In genomic region chr20:4135385-4136077, GRCh38 we compare ENCODE assay signal across 8 cellular contexts. TPM values are rescaled to one million over a fixed set of nuclear protein-coding genes. Genes with fewer than 3 reads are reported as not detected.
DNase-seq lines count a peak whose midpoint lies in the region; ATAC-seq and TF ChIP-seq lines count a peak whose summit lies in the region.

No MANE protein-coding gene starts in this region.

- peak overlapping the region; percentile 57 for H3K56ac ChIP-seq in mesendoderm (ENCODE audit: low read length)

- no peaks in the 10 kb centered on the region for H3K27me3 ChIP-seq in HUES6 (ENCODE audit: control insufficient read depth, insufficient read depth, low read length)
- H3K27me3 ChIP-seq in body of pancreas = peaks cover 0 to 3% of the 10 kb centered on the region in 2 donors
- H3K27me3 ChIP-seq in mesendoderm (ENCODE audit: insufficient read depth, low read length, poor library complexity) = no peaks in the 10 kb centered on the region

- H3K4me3 ChIP-seq in AG10803 (ENCODE audit: low read length) = no peak overlapping the region
- H3K4me3 ChIP-seq in HUES6 (ENCODE audit: low read depth, low read length) = peak overlapping the region; percentile 29; the same call in 1 of the 2 replicates
- H3K4me3 ChIP-seq in body of pancreas = no peak overlapping the region
- no peak overlapping the region for H3K4me3 ChIP-seq in mesendoderm (ENCODE audit: low read length)

- no peak overlapping the region for H4K8ac ChIP-seq in mesendoderm (ENCODE audit: low read depth, low read length)

- H3K4me1 ChIP-seq in HUES6 (ENCODE audit: control insufficient read depth, insufficient read depth, low read length) (peaks cover 31% of the 10 kb centered on the region; the same call in 1 of the 2 replicates), body of pancreas (peaks cover 10% of the 10 kb centered on the region), mesendoderm (ENCODE audit: control insufficient read depth, low read depth, low read length) (peaks cover 19% of the 10 kb centered on the region)

- H4K5ac ChIP-seq in mesendoderm (ENCODE audit: low read length) = no peak overlapping the region

- ATAC-seq in body of pancreas = peak; percentile 93
- no peak for ATAC-seq in GM21526 (IDR thresholded peaks at IDR 0.05; ENCODE audit: low FRiP score, unreplicated experiment)
- ATAC-seq in HG03280 (IDR thresholded peaks at IDR 0.05; ENCODE audit: unreplicated experiment) = no peak

- no peaks in the 10 kb centered on the region for H3K79me1 ChIP-seq in mesendoderm (ENCODE audit: low read length)

- H2BK120ac ChIP-seq in mesendoderm (ENCODE audit: low read depth, low read length) = peak overlapping the region; percentile 13

- H3K79me2 ChIP-seq in mesendoderm (ENCODE audit: control insufficient read depth, insufficient read depth, low read length) = no peaks in the 10 kb centered on the region

- H3K4me2 ChIP-seq in mesendoderm (ENCODE audit: low read length) = no peak overlapping the region

- TF ChIP-seq CTCF in AG10803 (conservative IDR thresholded peaks at IDR 0.05; ENCODE audit: low read length) (no peak), body of pancreas (IDR thresholded peaks at IDR 0.05) (no peak)

- no peak overlapping the region for H2AK5ac ChIP-seq in mesendoderm (ENCODE audit: low read length)

- H3K4ac ChIP-seq in mesendoderm (ENCODE audit: low read depth, low read length) = no peak overlapping the region

- peak overlapping the region; percentile 42 for H3K18ac ChIP-seq in mesendoderm (ENCODE audit: low read length)

- 39 to 46% methylated on average over 5 of the region's 5 CpGs for WGBS in body of pancreas, 2 donors
- WGBS in mesendoderm (ENCODE audit: extremely low coverage, insufficient coverage, low lambda C conversion rate) = no CpG with 5 or more reads among the region's 5 CpGs

- H2BK15ac ChIP-seq in mesendoderm (replicated peaks; ENCODE audit: low read depth) = no peak overlapping the region

- H3K9ac ChIP-seq in HUES6 (ENCODE audit: low read length) (peak overlapping the region; percentile 59), mesendoderm (ENCODE audit: low read length) (no peak overlapping the region)

- H3K27ac ChIP-seq in HUES6 (ENCODE audit: low read depth, low read length) (peak overlapping the region; percentile 79; the same call in 1 of the 2 replicates), body of pancreas (peak overlapping the region; percentile 65 to 77 (median 66)), mesendoderm (ENCODE audit: low read depth, low read length) (peak overlapping the region; percentile 74)

- intact Hi-C loops in body of pancreas (cut with DNase I) = no loop called here

- DNase-seq in AG10803 (ENCODE audit: low read depth) (peak; percentile 97), body of pancreas (peak; percentile 50 to 78 (median 66)), mesendoderm (peak; percentile 97), activated gamma-delta T cell treated with Interleukin-2 at 50 U/mL for 16 hours (no peak)
- DNase-seq in activated naive CD4-positive, alpha-beta T cell treated with Interleukin-2 at 50 U/mL for 16 hours = no peak

- H3K36me3 ChIP-seq in HUES6 (ENCODE audit: control insufficient read depth, insufficient read depth, low read length) (no peaks in the 10 kb centered on the region), body of pancreas (replicated peaks in 1 of 2; ENCODE audit: insufficient read depth in 1 of 2, low read depth in 2 of 2) (no peaks in the 10 kb centered on the region), mesendoderm (ENCODE audit: control insufficient read depth, insufficient read depth, low read length) (no peaks in the 10 kb centered on the region)

- TF ChIP-seq POLR2A in body of pancreas (IDR thresholded peaks at IDR 0.05) = no peak

- peak overlapping the region; percentile 23 for H2BK5ac ChIP-seq in mesendoderm (ENCODE audit: low read length)

- no peak overlapping the region for H3K23ac ChIP-seq in mesendoderm (ENCODE audit: low read length)

- H3K9me3 ChIP-seq in HUES6 (ENCODE audit: control insufficient read depth, insufficient read depth, low read depth, low read length) (no peaks in the 10 kb centered on the region), body of pancreas (no peaks in the 10 kb centered on the region)

RNA-seq across cellular contexts. Expression of gene SMOX, which starts 13.1 kb away (rescaled TPM):
- 10 to 100 TPM in 1 of 2 donors, 1 to 10 TPM in 1; 6.3 to 14.8 TPM for total RNA-seq in body of pancreas
- 9.9 TPM for polyA plus RNA-seq in mesendoderm (2013, experiment 1 of 2)
- polyA plus RNA-seq in mesendoderm (2013, experiment 2 of 2) = 11.2 TPM

Comparison
In these comparisons a context has a peak if more than half of its experiments do, and no peak if none do; other contexts are left out.
1. DNase-seq: peak in AG10803 (single experiment), body of pancreas (4 of 4) and mesendoderm (single experiment); none in activated naive CD4-positive, alpha-beta T cell treated with Interleukin-2 at 50 U/mL for 16 hours (single experiment) and activated gamma-delta T cell treated with Interleukin-2 at 50 U/mL for 16 hours (single experiment).
2. Peak in every context shown above with its lines, with median percentiles within 50 percentile points of each other: H3K27ac ChIP-seq.